Comparison of ENCODE assay signal across 9 cellular contexts in genomic region chr9:136170291-136170901, GRCh38. TPM values are rescaled to one million over a fixed set of nuclear protein-coding genes. Genes with fewer than 3 reads are reported as not detected.
DNase-seq lines count a peak whose midpoint lies in the region; ATAC-seq and TF ChIP-seq lines count a peak whose summit lies in the region.
"Had no signal": no experiment of that assay in that cellular context is flagged by ENCODE, and none has a peak within 500 bp of the region (broad histone marks: within the 10 kb centered on the region; RNA-seq: fewer than 3 reads in every experiment).

No MANE protein-coding gene starts in this region.

- peaks cover 5% of the 10 kb centered on the region for H3K4me1 Mint-ChIP-seq in activated T-helper 17 cell treated with anti-CD3 and anti-CD28 coated beads, Interleukin-2, amount 50 U/mL, for 72 hours

- no peak overlapping the region for H3K4me3 ChIP-seq in OCI-LY3 (ENCODE audit: low read length)
- H3K4me3 ChIP-seq in left ventricle myocardium inferior = no peak overlapping the region

- no peaks in the 10 kb centered on the region for H3K9me3 Mint-ChIP-seq in activated T-helper 17 cell treated with anti-CD3 and anti-CD28 coated beads, Interleukin-2, amount 50 U/mL, for 72 hours

- DNase-seq in GM10266 (ENCODE audit: extremely low spot score) (peak; percentile 86), left ventricle myocardium inferior (no peak), DMS79 treated with DMSO at 0.1 percent for 48 hours (lab: John Stamatoyannopoulos, UW) (no peak), GOT3 (lab: John Stamatoyannopoulos, UW) (no peak)
- peak; percentile 62 to 75 for DNase-seq in stimulated activated CD4-positive, alpha-beta T cell treated with anti-CD3 and anti-CD28 coated beads, Interleukin-2, amount 100 ng/mL, for 24 hours

- intact Hi-C loops in left ventricle myocardium inferior (cut with micrococcal nuclease) = no loop called here

- H3K27ac ChIP-seq in OCI-LY3 (ENCODE audit: low read length) (no peak overlapping the region), left ventricle myocardium inferior (replicated peaks) (no peak overlapping the region)

- peak; percentile 83 for ATAC-seq in activated T-helper 17 cell treated with anti-CD3 and anti-CD28 coated beads, Interleukin-2, amount 50 U/mL, for 72 hours (replicated peaks)
- ATAC-seq in HG02588 (IDR thresholded peaks at IDR 0.05; ENCODE audit: unreplicated experiment) = no peak

- no peaks in the 10 kb centered on the region for H3K36me3 Mint-ChIP-seq in activated T-helper 17 cell treated with anti-CD3 and anti-CD28 coated beads, Interleukin-2, amount 50 U/mL, for 72 hours (ENCODE audit: low read depth)

- peaks cover 17% of the 10 kb centered on the region for H3K27me3 ChIP-seq in OCI-LY3 (ENCODE audit: low read depth, low read length)
- H3K27me3 ChIP-seq in left ventricle myocardium inferior (ENCODE audit: low read depth) = peaks cover 53% of the 10 kb centered on the region

- H3K4me1 ChIP-seq in OCI-LY3 (ENCODE audit: low read length) (peaks cover 12% of the 10 kb centered on the region; the same call in 1 of the 2 replicates), left ventricle myocardium inferior (no peaks in the 10 kb centered on the region)

- TF ChIP-seq CTCF in GM10266 (IDR thresholded peaks at IDR 0.05; ENCODE audit: control insufficient read depth, insufficient read depth, low read depth, missing control alignments) (peak; percentile 82), OCI-LY3 (IDR thresholded peaks at IDR 0.05; ENCODE audit: low read depth, low read length) (peak; percentile 80), left ventricle myocardium inferior (IDR thresholded peaks at IDR 0.05; ENCODE audit: borderline replicate concordance) (peak; percentile 74)

- H3K36me3 ChIP-seq in OCI-LY3 (replicated peaks; ENCODE audit: low read depth, low read length) (no peaks in the 10 kb centered on the region), left ventricle myocardium inferior (no peaks in the 10 kb centered on the region)

- H3K27ac Mint-ChIP-seq in activated T-helper 17 cell treated with anti-CD3 and anti-CD28 coated beads, Interleukin-2, amount 50 U/mL, for 72 hours = no peak overlapping the region

- peaks cover 16% of the 10 kb centered on the region for H3K27me3 Mint-ChIP-seq in activated T-helper 17 cell treated with anti-CD3 and anti-CD28 coated beads, Interleukin-2, amount 50 U/mL, for 72 hours

- H3K9me3 ChIP-seq in OCI-LY3 (ENCODE audit: insufficient read depth, low read length) = no peaks in the 10 kb centered on the region
- H3K9me3 ChIP-seq in left ventricle myocardium inferior (replicated peaks) = no peaks in the 10 kb centered on the region

- H3K9ac ChIP-seq in OCI-LY3 (ENCODE audit: low read length) = no peak overlapping the region

- no peaks in the 10 kb centered on the region for H4K20me1 ChIP-seq in OCI-LY3 (ENCODE audit: insufficient read depth, low read length)

- H3K4me2 ChIP-seq in OCI-LY3 (ENCODE audit: low read length) = peak overlapping the region; percentile 22

- no peaks in the 10 kb centered on the region for H3K79me2 ChIP-seq in OCI-LY3 (ENCODE audit: low read length)

- H2AFZ ChIP-seq in OCI-LY3 (ENCODE audit: low read depth, low read length) = no peak overlapping the region

- no peak overlapping the region for H3K4me3 Mint-ChIP-seq in activated T-helper 17 cell treated with anti-CD3 and anti-CD28 coated beads, Interleukin-2, amount 50 U/mL, for 72 hours

RNA-seq across cellular contexts. Expression of gene LHX3, which starts 34.5 kb away (rescaled TPM):
- under 1 TPM in 1 of 2 donors, not detected in 1; 0.16 TPM for total RNA-seq in activated T-helper 17 cell treated with anti-CD3 and anti-CD28 coated beads, Interleukin-2, amount 50 U/mL, for 72 hours
- total RNA-seq in left ventricle myocardium inferior = not detected
- total RNA-seq: T-helper 2 cell treated with Interferon-gamma antibody and Interleukin-4, amounts not matched to agents 100 ng/mL and 5 ng/mL, for 36 hours had no signal

RNA-seq across cellular contexts. Expression of gene TMEM250, which starts 51.7 kb away (rescaled TPM):
- total RNA-seq in activated T-helper 17 cell treated with anti-CD3 and anti-CD28 coated beads, Interleukin-2, amount 50 U/mL, for 72 hours = 10 to 100 TPM; 28.2 to 37.7 TPM
- total RNA-seq in left ventricle myocardium inferior = 15.1 TPM

Comparison
In these comparisons a context has a peak if more than half of its experiments do, and no peak if none do; other contexts are left out.
1. DNase-seq: peak in GM10266 (single experiment) and stimulated activated CD4-positive, alpha-beta T cell treated with anti-CD3 and anti-CD28 coated beads, Interleukin-2, amount 100 ng/mL, for 24 hours (2 of 2); none in left ventricle myocardium inferior (single experiment), DMS79 treated with DMSO at 0.1 percent for 48 hours (single experiment) and GOT3 (single experiment).
2. Peak in every context shown above with its lines, with median percentiles within 50 percentile points of each other: CTCF ChIP-seq.